ENCODE assay signal across 8 cellular contexts in genomic region chr7:16648551-16648950, GRCh38. TPM values are rescaled to one million over a fixed set of nuclear protein-coding genes. Genes with fewer than 3 reads are reported as not detected.
A peak's percentile ranks its signal among the peaks of the same experiment; 100 is the strongest.
DNase-seq lines count a peak whose midpoint lies in the region; ATAC-seq, FAIRE-seq and TF ChIP-seq lines count a peak whose summit lies in the region.

No MANE protein-coding gene starts in this region.

- no peak overlapping the region for H3K56ac ChIP-seq in H9 (ENCODE audit: insufficient read length, low read depth, low read length)

- no peak for TF ChIP-seq CTCF in H9 (conservative IDR thresholded peaks at IDR 0.05)
- no peak for TF ChIP-seq CTCF in VCaP (conservative IDR thresholded peaks at IDR 0.05)
- no peak for TF ChIP-seq CTCF in keratinocyte (optimal IDR thresholded peaks at IDR 0.05 in 1 of 3, IDR thresholded peaks at IDR 0.05 in 1 of 3, conservative IDR thresholded peaks at IDR 0.05 in 1 of 3; ENCODE audit: extremely low read depth in 1 of 3, insufficient read depth in 2 of 3, low read length in 3 of 3)

- H3K36me3 ChIP-seq in BLaER1 (peaks cover 21% of the 10 kb centered on the region; the same call in 1 of the 2 replicates), keratinocyte (ENCODE audit: control insufficient read depth in 2 of 2, extremely low read depth in 1 of 2, insufficient read depth in 2 of 2, low read length in 2 of 2) (no peaks in the 10 kb centered on the region)

- peak overlapping the region in 1 of 2 experiments; percentile 63; a peak in 3 of 5 replicates for H3K4me3 Mint-ChIP-seq in H9

- H4K8ac ChIP-seq in H9 (replicated peaks; ENCODE audit: insufficient read length, low read depth, low read length) = no peak overlapping the region

- peaks cover 0 to 1% (median 0%) of the 10 kb centered on the region in 3 experiments; a peak in 2 of 7 replicates for H3K36me3 Mint-ChIP-seq in H9 (ENCODE audit: insufficient read depth in 1 of 3, low read depth in 3 of 3)

- no peak overlapping the region for H2BK120ac ChIP-seq in H9 (ENCODE audit: low read depth, low read length, poor library complexity, severe bottlenecking)

- no peak for FAIRE-seq in keratinocyte (lab: Jason Lieb, UNC)

- H3K79me2 ChIP-seq in H9 (ENCODE audit: insufficient read depth, low read length) (peaks cover 34% of the 10 kb centered on the region; the same call in 1 of the 2 replicates), keratinocyte (ENCODE audit: control insufficient read depth, insufficient read depth, low read length) (peaks cover 82% of the 10 kb centered on the region)

- peak overlapping the region in 2 of 3 experiments; percentile 6 to 37; a peak in 3 of 7 replicates for H3K27ac Mint-ChIP-seq in H9

- peak; percentile 37 for DNase-seq in H9
- DNase-seq in keratinocyte (ENCODE audit: low read depth, low spot score) = no peak
- no peak for DNase-seq in NCI-H187 treated with DMSO at 0.1 percent for 48 hours (lab: John Stamatoyannopoulos, UW)
- DNase-seq in hepatic stellate cell (ENCODE audit: low spot score) = no peak

- H3K9ac ChIP-seq in BLaER1 = no peak overlapping the region
- no peak overlapping the region for H3K9ac ChIP-seq in H9 (ENCODE audit: extremely low read depth, insufficient read length, low read length)
- no peak overlapping the region for H3K9ac ChIP-seq in keratinocyte (ENCODE audit: control insufficient read depth, extremely low read depth, insufficient read depth, low read length)

- H3K4me2 ChIP-seq in BLaER1 = peak overlapping the region; percentile 83
- H3K4me2 ChIP-seq in H9 (ENCODE audit: insufficient read depth, insufficient read length, low read length) = no peak overlapping the region
- peak overlapping the region; percentile 87 for H3K4me2 ChIP-seq in keratinocyte (ENCODE audit: control insufficient read depth, extremely low read depth, insufficient read depth, low read depth, low read length)

- no peak overlapping the region for H3K4me3 ChIP-seq in BLaER1
- H3K4me3 ChIP-seq in keratinocyte (ENCODE audit: control insufficient read depth in 2 of 3, extremely low read depth in 1 of 3, insufficient read depth in 2 of 3, low read depth in 1 of 3, low read length in 3 of 3) = peak overlapping the region in 2 of 3 experiments; percentile 32 to 49

- H3K27ac ChIP-seq in BLaER1 = no peak overlapping the region
- H3K27ac ChIP-seq in H9 (ENCODE audit: insufficient read length, low read depth, low read length) = no peak overlapping the region
- H3K27ac ChIP-seq in VCaP = peak overlapping the region; percentile 87
- H3K27ac ChIP-seq in keratinocyte (ENCODE audit: control insufficient read depth, insufficient read depth, low read length) = peak overlapping the region; percentile 17

- H3K4me1 Mint-ChIP-seq in H9 = peaks cover 43 to 46% of the 10 kb centered on the region in 2 experiments

- WGBS in H9 (ENCODE audit: extremely low coverage, insufficient read length, low lambda C conversion rate) = no CpG with 5 or more reads among the region's 1 CpG

- no peak overlapping the region for H2AK5ac ChIP-seq in H9 (ENCODE audit: insufficient read length, low read length)

- no peak overlapping the region for H3T11ph ChIP-seq in H9 (ENCODE audit: low read length)

- no peak overlapping the region for H3K4ac ChIP-seq in H9 (ENCODE audit: low read depth, low read length)

- dilution Hi-C loops in keratinocyte (cut with MboI; ENCODE audit: extremely low pct_ligation_motif_present, low sequenced_read_pairs) = no loop called here

- H2BK15ac ChIP-seq in H9 (ENCODE audit: low read depth, low read length) = no peak overlapping the region

- H3K27me3 ChIP-seq in BLaER1 (no peaks in the 10 kb centered on the region), H9 (ENCODE audit: insufficient read depth, low read length) (no peaks in the 10 kb centered on the region), keratinocyte (ENCODE audit: control insufficient read depth, extremely low read depth, insufficient read depth, low read length) (no peaks in the 10 kb centered on the region)

- H4K5ac ChIP-seq in H9 (ENCODE audit: insufficient read length, low read depth, low read length) = no peak overlapping the region

- H3K18ac ChIP-seq in H9 (ENCODE audit: insufficient read length, low read depth, low read length) = no peak overlapping the region

- H2AFZ ChIP-seq in H9 (ENCODE audit: low read length) (no peak overlapping the region), keratinocyte (ENCODE audit: control insufficient read depth, low read length) (no peak overlapping the region)

- H4K20me1 ChIP-seq in BLaER1 = peaks cover 77% of the 10 kb centered on the region
- no peaks in the 10 kb centered on the region for H4K20me1 ChIP-seq in H9 (ENCODE audit: control insufficient read depth, insufficient read depth, insufficient read length)
- peaks cover 6% of the 10 kb centered on the region for H4K20me1 ChIP-seq in keratinocyte (ENCODE audit: control insufficient read depth, extremely low read depth, insufficient read depth, low read length)

- no peak overlapping the region for H3K14ac ChIP-seq in H9 (ENCODE audit: insufficient read depth, low read length)

- no peak overlapping the region for H2BK5ac ChIP-seq in H9 (ENCODE audit: insufficient read length, low read length)

- H3K79me1 ChIP-seq in H9 (ENCODE audit: insufficient read depth, low read depth, low read length, poor library complexity, severe bottlenecking) = no peaks in the 10 kb centered on the region

- H3K4me1 ChIP-seq in BLaER1 (peaks cover 46% of the 10 kb centered on the region), H9 (ENCODE audit: insufficient read depth, low read length) (peaks cover 6% of the 10 kb centered on the region; the same call in 1 of the 2 replicates), keratinocyte (ENCODE audit: control insufficient read depth, extremely low read depth, insufficient read depth, low read length) (peaks cover 64% of the 10 kb centered on the region)

- ATAC-seq in HG03280 (IDR thresholded peaks at IDR 0.05; ENCODE audit: unreplicated experiment) = no peak
- ATAC-seq in HG03342 (IDR thresholded peaks at IDR 0.05; ENCODE audit: unreplicated experiment) = no peak

- no peaks in the 10 kb centered on the region for H3K9me3 ChIP-seq in BLaER1
- H3K9me3 ChIP-seq in H9 (ENCODE audit: control insufficient read depth, low read depth, low read length) = no peaks in the 10 kb centered on the region
- no peaks in the 10 kb centered on the region for H3K9me3 ChIP-seq in keratinocyte (ENCODE audit: control insufficient read depth, low read depth, low read length)

- H3K23me2 ChIP-seq in H9 (ENCODE audit: insufficient read length, low read depth, low read length, poor library complexity, severe bottlenecking) = peaks cover 10% of the 10 kb centered on the region

- no peak overlapping the region for H2BK12ac ChIP-seq in H9 (ENCODE audit: insufficient read length, low read depth, low read length)

- H4K91ac ChIP-seq in H9 (ENCODE audit: insufficient read length, low read depth, low read length) = no peak overlapping the region

- no peaks in the 10 kb centered on the region for H3K9me3 Mint-ChIP-seq in H9

- H3K9me1 ChIP-seq in keratinocyte (ENCODE audit: control insufficient read depth, extremely low read depth, insufficient read depth, low read length) = no peaks in the 10 kb centered on the region

- H3K27me3 Mint-ChIP-seq in H9 (ENCODE audit: low read depth) = no peaks in the 10 kb centered on the region

- no peak overlapping the region for H3K23ac ChIP-seq in H9 (ENCODE audit: insufficient read length, low read depth, low read length)

- H2BK20ac ChIP-seq in H9 (ENCODE audit: low read depth, low read length, poor library complexity, severe bottlenecking) = no peak overlapping the region

RNA-seq across cellular contexts. Expression of gene BZW2, which starts 2.6 kb away (rescaled TPM):
- total RNA-seq in H9 (2021) = 60.2 and 64.6 TPM in 2 replicates
- polyA plus RNA-seq in keratinocyte = 49.5 to 89.1 TPM (median 65.7 TPM) in 3 replicates
- polyA plus RNA-seq in keratinocyte (2011; ENCODE audit: low read depth) = 114 TPM
- 76.6 and 85.1 TPM in 2 replicates for polyA plus RNA-seq in keratinocyte (2011; cell fraction: cytosol; rRNA removed)
- 67.3 and 72.4 TPM in 2 replicates for polyA plus RNA-seq in keratinocyte (2011; cell fraction: nucleus; rRNA removed)
- polyA plus RNA-seq in keratinocyte (2012; ENCODE audit: low replicate concordance) = 57.9 and 63.0 TPM in 2 replicates
- polyA minus RNA-seq in keratinocyte = 18.0 to 58.3 TPM (median 39.3 TPM) in 3 replicates
- polyA minus RNA-seq in keratinocyte (2011; cell fraction: cytosol; rRNA and poly(A)+ RNA removed) = 21.9 TPM
- polyA minus RNA-seq in keratinocyte (2011; cell fraction: nucleus; rRNA and poly(A)+ RNA removed) = 13.2 and 33.8 TPM in 2 replicates

RNA-seq across cellular contexts. Expression of gene ANKMY2, which starts 3.0 kb away (rescaled TPM):
- total RNA-seq in H9 (2021) = 10.4 and 12.7 TPM in 2 replicates
- polyA plus RNA-seq in keratinocyte = 9.5 to 13.3 TPM (median 10.0 TPM) in 3 replicates
- polyA plus RNA-seq in keratinocyte (2011; ENCODE audit: low read depth) = 7.3 TPM
- 5.6 and 9.8 TPM in 2 replicates for polyA plus RNA-seq in keratinocyte (2011; cell fraction: cytosol; rRNA removed)
- 14.5 and 15.6 TPM in 2 replicates for polyA plus RNA-seq in keratinocyte (2011; cell fraction: nucleus; rRNA removed)
- 4.1 and 7.6 TPM in 2 replicates for polyA plus RNA-seq in keratinocyte (2012; ENCODE audit: low replicate concordance)
- polyA minus RNA-seq in keratinocyte = 2.4 to 12.7 TPM (median 7.5 TPM) in 3 replicates
- 5.0 TPM for polyA minus RNA-seq in keratinocyte (2011; cell fraction: cytosol; rRNA and poly(A)+ RNA removed)
- 4.5 and 8.1 TPM in 2 replicates for polyA minus RNA-seq in keratinocyte (2011; cell fraction: nucleus; rRNA and poly(A)+ RNA removed)

Comparison
In these comparisons a context has a peak if more than half of its experiments do, and no peak if none do; other contexts are left out.
1. H3K27ac ChIP-seq: peak in VCaP (single experiment) and keratinocyte (single experiment); none in BLaER1 (single experiment) and H9 (single experiment).